In the genomic region with DNA sequence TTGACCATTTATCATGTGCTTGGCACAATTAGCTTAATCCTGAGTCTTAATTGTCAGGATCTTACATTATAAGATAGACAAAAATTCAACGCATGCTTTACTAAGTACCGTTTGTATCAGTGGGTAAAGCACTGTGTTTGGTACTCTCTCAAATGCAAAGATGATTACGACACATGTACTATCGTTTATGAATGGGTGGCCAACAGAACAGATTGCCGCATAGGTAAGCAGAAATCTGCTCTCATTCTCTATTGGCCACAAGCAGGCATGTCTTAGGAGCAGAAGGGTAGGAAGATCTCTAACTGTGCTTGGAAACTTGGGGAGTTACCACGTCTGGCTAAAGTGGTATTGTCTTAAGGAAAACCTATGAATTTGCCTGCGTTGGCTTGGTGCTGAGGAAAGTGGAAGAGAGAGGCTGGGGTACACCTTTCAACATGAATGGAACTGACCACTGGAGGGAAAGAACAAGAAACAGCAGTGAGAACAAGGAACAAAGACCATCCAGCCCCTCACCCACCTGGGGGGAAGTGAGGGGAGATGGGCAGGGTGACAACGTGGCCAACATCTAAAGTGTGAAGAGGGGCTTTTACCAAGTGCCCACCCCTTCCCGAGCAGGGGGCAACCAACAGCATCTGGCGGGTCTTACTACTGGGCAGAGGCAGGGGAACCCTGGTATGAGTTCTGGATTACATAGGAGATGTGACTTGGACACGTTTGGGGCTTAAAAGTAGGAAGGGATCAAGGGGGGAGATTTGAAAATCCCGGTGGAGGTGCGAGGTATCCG, we compare ENCODE assay signal across 8 cellular contexts. TPM values are rescaled to one million over a fixed set of nuclear protein-coding genes. Genes with fewer than 3 reads are reported as not detected.
DNase-seq lines count a peak whose midpoint lies in the region; ATAC-seq and TF ChIP-seq lines count a peak whose summit lies in the region.

No MANE protein-coding gene starts in this region.

- H3K4me3 Mint-ChIP-seq in CD8-positive, alpha-beta memory T cell = peak overlapping the region; percentile 25 to 74 (median 40)
- peak overlapping the region; percentile 70 for H3K4me3 Mint-ChIP-seq in chondrocyte (ENCODE audit: unreplicated experiment)
- peak overlapping the region; percentile 50 for H3K4me3 Mint-ChIP-seq in neural crest cell

- no peak overlapping the region for H3K4me3 ChIP-seq in CD8-positive, alpha-beta memory T cell (ENCODE audit: low read length)

- POLR2A ChIA-PET in CD8-positive, alpha-beta memory T cell (lab: Charles Lee) = no interaction called here

- H3K36me3 ChIP-seq in CD8-positive, alpha-beta memory T cell (ENCODE audit: insufficient read depth, low read length) = no peaks in the 10 kb centered on the region

- no peak overlapping the region for H3K27ac ChIP-seq in CD8-positive, alpha-beta memory T cell (ENCODE audit: low read depth, low read length)

- CTCF ChIA-PET in CD8-positive, alpha-beta memory T cell (lab: Charles Lee) = interaction anchor here (1.2 kb wide), 1 partner anchor 16 kb away, joined by 5 read pairs; no protein-coding TSS in a partner anchor

- no peaks in the 10 kb centered on the region for H3K9me3 ChIP-seq in CD8-positive, alpha-beta memory T cell (ENCODE audit: low read length)

- peaks cover 14% of the 10 kb centered on the region for H3K27me3 ChIP-seq in CD8-positive, alpha-beta memory T cell (ENCODE audit: insufficient read depth, low read length, poor library complexity, severe bottlenecking)

- DNase-seq in CD8-positive, alpha-beta memory T cell = no peak
- DNase-seq in HuH-7 (ENCODE audit: low spot score) = peak; percentile 36
- DNase-seq in chondrocyte (ENCODE audit: low spot score) = no peak
- no peak for DNase-seq in neural crest cell (ENCODE audit: low read depth, low spot score)
- DNase-seq in AML-193 (lab: John Stamatoyannopoulos, UW) = no peak
- DNase-seq in kidney glomerular epithelial cell (lab: John Stamatoyannopoulos, UW) = no peak
- DNase-seq in KG1 (lab: John Stamatoyannopoulos, UW) = no peak

- peaks cover 3 to 15% (median 8%) of the 10 kb centered on the region in 5 donors for H3K9me3 Mint-ChIP-seq in CD8-positive, alpha-beta memory T cell
- H3K9me3 Mint-ChIP-seq in chondrocyte (ENCODE audit: low read depth) (peaks cover 3% of the 10 kb centered on the region), neural crest cell (peaks cover 3% of the 10 kb centered on the region)

- peaks cover 22 to 31% (median 24%) of the 10 kb centered on the region in 3 donors for H3K4me1 Mint-ChIP-seq in CD8-positive, alpha-beta memory T cell
- peaks cover 13% of the 10 kb centered on the region for H3K4me1 Mint-ChIP-seq in chondrocyte (ENCODE audit: low read depth)
- H3K4me1 Mint-ChIP-seq in neural crest cell = peaks cover 9% of the 10 kb centered on the region

- peak overlapping the region in 1 of 8 donors; percentile 79 for H3K27ac Mint-ChIP-seq in CD8-positive, alpha-beta memory T cell
- H3K27ac Mint-ChIP-seq in chondrocyte (ENCODE audit: unreplicated experiment) (no peak overlapping the region), neural crest cell (ENCODE audit: unreplicated experiment) (no peak overlapping the region)

- H3K4me1 ChIP-seq in CD8-positive, alpha-beta memory T cell (ENCODE audit: insufficient read depth, low read length) = peaks cover 14% of the 10 kb centered on the region

- no peak for ATAC-seq in GM19395 (IDR thresholded peaks at IDR 0.05; ENCODE audit: unreplicated experiment)

- peaks cover 42 to 43% of the 10 kb centered on the region in 2 donors for H3K27me3 Mint-ChIP-seq in CD8-positive, alpha-beta memory T cell
- H3K27me3 Mint-ChIP-seq in chondrocyte (ENCODE audit: low read depth) (peaks cover 5% of the 10 kb centered on the region), neural crest cell (ENCODE audit: low read depth) (peaks cover 25% of the 10 kb centered on the region)

- H3K36me3 Mint-ChIP-seq in CD8-positive, alpha-beta memory T cell = peaks cover 3 to 18% (median 5%) of the 10 kb centered on the region in 3 donors
- peaks cover 4% of the 10 kb centered on the region for H3K36me3 Mint-ChIP-seq in chondrocyte (ENCODE audit: low read depth)
- H3K36me3 Mint-ChIP-seq in neural crest cell (ENCODE audit: low read depth) = peaks cover 7% of the 10 kb centered on the region

- TF ChIP-seq CTCF in chondrocyte (IDR thresholded peaks at IDR 0.05) (no peak), neural crest cell (conservative IDR thresholded peaks at IDR 0.05) (no peak)

RNA-seq across cellular contexts. Expression of a gene that starts 1.0 kb away (rescaled TPM):
- total RNA-seq in CD8-positive, alpha-beta memory T cell = 1 to 10 TPM in 1 of 2 experiments, not detected in 1; 1.2 TPM
- 1.6 TPM for polyA plus RNA-seq in CD8-positive, alpha-beta memory T cell
- total RNA-seq in chondrocyte (1.2 to 1.4 TPM (median 1.2 TPM) in 3 replicates), neural crest cell (2.0 and 2.8 TPM in 2 replicates)

RNA-seq across cellular contexts. Expression of a gene that starts 31.8 kb away (rescaled TPM):
- 10 to 100 TPM; 56.7 to 59.3 TPM for total RNA-seq in CD8-positive, alpha-beta memory T cell
- polyA plus RNA-seq in CD8-positive, alpha-beta memory T cell = 6.0 TPM
- 33.4 to 34.4 TPM (median 33.7 TPM) in 3 replicates for total RNA-seq in chondrocyte
- 44.9 and 46.0 TPM in 2 replicates for total RNA-seq in neural crest cell

RNA-seq across cellular contexts. Expression of a gene that starts 40.4 kb away (rescaled TPM):
- 1 to 10 TPM; 2.6 to 2.7 TPM for total RNA-seq in CD8-positive, alpha-beta memory T cell
- polyA plus RNA-seq in CD8-positive, alpha-beta memory T cell = 15.5 TPM
- total RNA-seq in chondrocyte (2.6 to 2.8 TPM (median 2.8 TPM) in 3 replicates), neural crest cell (2.1 and 2.2 TPM in 2 replicates)
